Comparison of ENCODE assay signal across 1 cellular context in genomic region chr7:124930655-124931597, GRCh38.
TF ChIP-seq lines count a peak whose summit lies in the region.

No MANE protein-coding gene starts in this region.

TF ChIP-seq in GM23338, 12 proteins besides CTCF, POLR2A, EP300 and RAD21 (continued from another document):
- TF ChIP-seq, protein P1, sequence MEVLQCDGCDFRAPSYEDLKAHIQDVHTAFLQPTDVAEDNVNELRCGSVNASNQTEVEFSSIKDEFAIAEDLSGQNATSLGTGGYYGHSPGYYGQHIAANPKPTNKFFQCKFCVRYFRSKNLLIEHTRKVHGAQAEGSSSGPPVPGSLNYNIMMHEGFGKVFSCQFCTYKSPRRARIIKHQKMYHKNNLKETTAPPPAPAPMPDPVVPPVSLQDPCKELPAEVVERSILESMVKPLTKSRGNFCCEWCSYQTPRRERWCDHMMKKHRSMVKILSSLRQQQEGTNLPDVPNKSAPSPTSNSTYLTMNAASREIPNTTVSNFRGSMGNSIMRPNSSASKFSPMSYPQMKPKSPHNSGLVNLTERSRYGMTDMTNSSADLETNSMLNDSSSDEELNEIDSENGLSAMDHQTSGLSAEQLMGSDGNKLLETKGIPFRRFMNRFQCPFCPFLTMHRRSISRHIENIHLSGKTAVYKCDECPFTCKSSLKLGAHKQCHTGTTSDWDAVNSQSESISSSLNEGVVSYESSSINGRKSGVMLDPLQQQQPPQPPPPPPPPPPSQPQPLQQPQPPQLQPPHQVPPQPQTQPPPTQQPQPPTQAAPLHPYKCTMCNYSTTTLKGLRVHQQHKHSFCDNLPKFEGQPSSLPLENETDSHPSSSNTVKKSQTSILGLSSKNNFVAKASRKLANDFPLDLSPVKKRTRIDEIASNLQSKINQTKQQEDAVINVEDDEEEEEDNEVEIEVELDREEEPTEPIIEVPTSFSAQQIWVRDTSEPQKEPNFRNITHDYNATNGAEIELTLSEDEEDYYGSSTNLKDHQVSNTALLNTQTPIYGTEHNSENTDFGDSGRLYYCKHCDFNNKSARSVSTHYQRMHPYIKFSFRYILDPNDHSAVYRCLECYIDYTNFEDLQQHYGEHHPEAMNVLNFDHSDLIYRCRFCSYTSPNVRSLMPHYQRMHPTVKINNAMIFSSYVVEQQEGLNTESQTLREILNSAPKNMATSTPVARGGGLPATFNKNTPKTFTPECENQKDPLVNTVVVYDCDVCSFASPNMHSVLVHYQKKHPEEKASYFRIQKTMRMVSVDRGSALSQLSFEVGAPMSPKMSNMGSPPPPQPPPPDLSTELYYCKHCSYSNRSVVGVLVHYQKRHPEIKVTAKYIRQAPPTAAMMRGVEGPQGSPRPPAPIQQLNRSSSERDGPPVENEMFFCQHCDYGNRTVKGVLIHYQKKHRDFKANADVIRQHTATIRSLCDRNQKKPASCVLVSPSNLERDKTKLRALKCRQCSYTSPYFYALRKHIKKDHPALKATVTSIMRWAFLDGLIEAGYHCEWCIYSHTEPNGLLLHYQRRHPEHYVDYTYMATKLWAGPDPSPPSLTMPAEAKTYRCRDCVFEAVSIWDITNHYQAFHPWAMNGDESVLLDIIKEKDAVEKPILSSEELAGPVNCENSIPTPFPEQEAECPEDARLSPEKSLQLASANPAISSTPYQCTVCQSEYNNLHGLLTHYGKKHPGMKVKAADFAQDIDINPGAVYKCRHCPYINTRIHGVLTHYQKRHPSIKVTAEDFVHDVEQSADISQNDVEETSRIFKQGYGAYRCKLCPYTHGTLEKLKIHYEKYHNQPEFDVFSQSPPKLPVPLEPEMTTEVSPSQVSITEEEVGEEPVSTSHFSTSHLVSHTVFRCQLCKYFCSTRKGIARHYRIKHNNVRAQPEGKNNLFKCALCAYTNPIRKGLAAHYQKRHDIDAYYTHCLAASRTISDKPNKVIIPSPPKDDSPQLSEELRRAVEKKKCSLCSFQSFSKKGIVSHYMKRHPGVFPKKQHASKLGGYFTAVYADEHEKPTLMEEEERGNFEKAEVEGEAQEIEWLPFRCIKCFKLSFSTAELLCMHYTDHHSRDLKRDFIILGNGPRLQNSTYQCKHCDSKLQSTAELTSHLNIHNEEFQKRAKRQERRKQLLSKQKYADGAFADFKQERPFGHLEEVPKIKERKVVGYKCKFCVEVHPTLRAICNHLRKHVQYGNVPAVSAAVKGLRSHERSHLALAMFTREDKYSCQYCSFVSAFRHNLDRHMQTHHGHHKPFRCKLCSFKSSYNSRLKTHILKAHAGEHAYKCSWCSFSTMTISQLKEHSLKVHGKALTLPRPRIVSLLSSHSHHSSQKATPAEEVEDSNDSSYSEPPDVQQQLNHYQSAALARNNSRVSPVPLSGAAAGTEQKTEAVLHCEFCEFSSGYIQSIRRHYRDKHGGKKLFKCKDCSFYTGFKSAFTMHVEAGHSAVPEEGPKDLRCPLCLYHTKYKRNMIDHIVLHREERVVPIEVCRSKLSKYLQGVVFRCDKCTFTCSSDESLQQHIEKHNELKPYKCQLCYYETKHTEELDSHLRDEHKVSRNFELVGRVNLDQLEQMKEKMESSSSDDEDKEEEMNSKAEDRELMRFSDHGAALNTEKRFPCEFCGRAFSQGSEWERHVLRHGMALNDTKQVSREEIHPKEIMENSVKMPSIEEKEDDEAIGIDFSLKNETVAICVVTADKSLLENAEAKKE (CRISPR knock-in tag; IDR thresholded peaks at IDR 0.05): no peak
- TF ChIP-seq EZH2 (IDR thresholded peaks at IDR 0.05; ENCODE audit: low read depth, unreplicated experiment) (no peak), CREB1 (CRISPR knock-in tag; IDR thresholded peaks at IDR 0.05; ENCODE audit: low read depth) (no peak), JUNB (IDR thresholded peaks at IDR 0.05; ENCODE audit: unreplicated experiment) (no peak), STAT1 (IDR thresholded peaks at IDR 0.05; ENCODE audit: unreplicated experiment) (no peak)
- TF ChIP-seq, protein P2, sequence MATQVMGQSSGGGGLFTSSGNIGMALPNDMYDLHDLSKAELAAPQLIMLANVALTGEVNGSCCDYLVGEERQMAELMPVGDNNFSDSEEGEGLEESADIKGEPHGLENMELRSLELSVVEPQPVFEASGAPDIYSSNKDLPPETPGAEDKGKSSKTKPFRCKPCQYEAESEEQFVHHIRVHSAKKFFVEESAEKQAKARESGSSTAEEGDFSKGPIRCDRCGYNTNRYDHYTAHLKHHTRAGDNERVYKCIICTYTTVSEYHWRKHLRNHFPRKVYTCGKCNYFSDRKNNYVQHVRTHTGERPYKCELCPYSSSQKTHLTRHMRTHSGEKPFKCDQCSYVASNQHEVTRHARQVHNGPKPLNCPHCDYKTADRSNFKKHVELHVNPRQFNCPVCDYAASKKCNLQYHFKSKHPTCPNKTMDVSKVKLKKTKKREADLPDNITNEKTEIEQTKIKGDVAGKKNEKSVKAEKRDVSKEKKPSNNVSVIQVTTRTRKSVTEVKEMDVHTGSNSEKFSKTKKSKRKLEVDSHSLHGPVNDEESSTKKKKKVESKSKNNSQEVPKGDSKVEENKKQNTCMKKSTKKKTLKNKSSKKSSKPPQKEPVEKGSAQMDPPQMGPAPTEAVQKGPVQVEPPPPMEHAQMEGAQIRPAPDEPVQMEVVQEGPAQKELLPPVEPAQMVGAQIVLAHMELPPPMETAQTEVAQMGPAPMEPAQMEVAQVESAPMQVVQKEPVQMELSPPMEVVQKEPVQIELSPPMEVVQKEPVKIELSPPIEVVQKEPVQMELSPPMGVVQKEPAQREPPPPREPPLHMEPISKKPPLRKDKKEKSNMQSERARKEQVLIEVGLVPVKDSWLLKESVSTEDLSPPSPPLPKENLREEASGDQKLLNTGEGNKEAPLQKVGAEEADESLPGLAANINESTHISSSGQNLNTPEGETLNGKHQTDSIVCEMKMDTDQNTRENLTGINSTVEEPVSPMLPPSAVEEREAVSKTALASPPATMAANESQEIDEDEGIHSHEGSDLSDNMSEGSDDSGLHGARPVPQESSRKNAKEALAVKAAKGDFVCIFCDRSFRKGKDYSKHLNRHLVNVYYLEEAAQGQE (IDR thresholded peaks at IDR 0.05; ENCODE audit: unreplicated experiment): no peak
